9 cellular contexts compared by ENCODE assay signal in the genomic region with DNA sequence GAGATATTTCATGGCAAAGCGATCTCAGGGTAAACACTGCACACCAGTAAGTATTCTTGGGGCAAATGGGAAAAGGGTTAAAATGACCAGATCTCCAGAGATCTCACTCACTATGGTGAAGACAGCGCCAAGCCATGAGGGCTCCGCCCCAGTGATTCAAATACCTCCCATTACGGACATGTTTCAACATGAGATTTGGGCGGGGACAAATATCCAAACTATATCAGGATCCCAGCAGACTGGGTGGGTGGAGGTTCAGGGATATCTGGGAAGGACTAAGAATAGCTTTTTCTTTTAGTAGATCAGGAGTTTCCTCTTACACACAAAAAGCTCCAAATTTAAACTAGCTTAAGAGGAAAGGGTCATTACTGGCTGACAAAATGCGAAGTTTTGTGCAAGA.
"Had no signal": no experiment of that assay in that cellular context is flagged by ENCODE, and none has a peak within 500 bp of the region (broad histone marks: within the 10 kb centered on the region; RNA-seq: fewer than 3 reads in every experiment).

No MANE protein-coding gene starts in this region.

- H3K4me1 Mint-ChIP-seq: IgD-negative memory B cell had no signal

- H3K4me3 ChIP-seq: GM23248, HAP-1 had no signal

- ATAC-seq: HCT116, HepG2 had no signal

- H3K36me3 ChIP-seq: HAP-1 had no signal

- H3K27me3 Mint-ChIP-seq: IgD-negative memory B cell had no signal

- H3K9me3 ChIP-seq: HAP-1 had no signal

- H3K9ac ChIP-seq: GM23248 had no signal

- H3K4me1 ChIP-seq: HAP-1 had no signal

- DNase-seq: GM23248, GOT3, H7, HFFc6 had no signal

- H2AFZ ChIP-seq: GM23248 had no signal

- H3K27ac Mint-ChIP-seq: HFFc6, IgD-negative memory B cell had no signal

- H3K9me3 Mint-ChIP-seq: IgD-negative memory B cell had no signal

- H3K27ac ChIP-seq: GM23248, HL-60 had no signal

- H3K4me3 Mint-ChIP-seq: HFFc6, IgD-negative memory B cell had no signal
